24 cellular contexts compared by ENCODE assay signal in genomic region chr15:52329150-52329549, GRCh38. TPM values are rescaled to one million over a fixed set of nuclear protein-coding genes. Genes with fewer than 3 reads are reported as not detected.
DNase-seq lines count a peak whose midpoint lies in the region; ATAC-seq and TF ChIP-seq lines count a peak whose summit lies in the region.
"Had no signal": no experiment of that assay in that cellular context is flagged by ENCODE, and none has a peak within 500 bp of the region (broad histone marks: within the 10 kb centered on the region; RNA-seq: fewer than 3 reads in every experiment).

No MANE protein-coding gene starts in this region.

- no peak overlapping the region for H3K4me3 ChIP-seq in KMS-11 (IDR thresholded peaks at IDR 0.05; ENCODE audit: insufficient read depth, low read depth, low read length)
- H3K4me3 ChIP-seq in lower lobe of right lung: no peak overlapping the region
- H3K4me3 ChIP-seq in upper lobe of left lung: no peak overlapping the region
- H3K4me3 ChIP-seq: A549; BLaER1 treated with 17β-estradiol and CSF1 and Interleukin-3, amounts not matched to agents 10 nM and 100 nM; K562; MG63 had no signal

- ATAC-seq in lower lobe of right lung (peak; percentile 83 to 84), upper lobe of left lung (ENCODE audit: low FRiP score in 2 of 2) (peak; percentile 43 to 91)
- no peak for ATAC-seq in activated CD4-positive, CD25-positive, alpha-beta regulatory T cell treated with anti-CD3 and anti-CD28 coated beads, Interleukin-2, amount 50 U/mL, for 24 hours
- ATAC-seq: A549, K562 had no signal

- H3K9me3 ChIP-seq in lower lobe of right lung (no peaks in the 10 kb centered on the region), upper lobe of left lung (no peaks in the 10 kb centered on the region)
- H3K9me3 ChIP-seq: A549; BLaER1 treated with 17β-estradiol and CSF1 and Interleukin-3, amounts not matched to agents 10 nM and 100 nM; MG63 had no signal

- H4K20me1 ChIP-seq in KMS-11 (ENCODE audit: insufficient read depth): no peaks in the 10 kb centered on the region

- H3K4me1 Mint-ChIP-seq in activated T-helper 2 cell treated with anti-CD3 and anti-CD28 coated beads, Interferon-gamma antibody, Interleukin-2, Interleukin-4, amounts not matched to agents 10 μg/mL and 5 μg/mL and 100 μg/mL, durations not matched to agents 14 hours and 24 hours and 36 hours (ENCODE audit: low read depth): peaks cover 22% of the 10 kb centered on the region

- no peak overlapping the region for H3K4me3 Mint-ChIP-seq in activated T-helper 2 cell treated with anti-CD3 and anti-CD28 coated beads, Interferon-gamma antibody, Interleukin-2, Interleukin-4, amounts not matched to agents 10 μg/mL and 5 μg/mL and 100 μg/mL, durations not matched to agents 14 hours and 24 hours and 36 hours (ENCODE audit: low read depth)
- H3K4me3 Mint-ChIP-seq: CD4-positive, alpha-beta memory T cell had no signal

- H2AFZ ChIP-seq in KMS-11 (ENCODE audit: low read depth): no peak overlapping the region

- peak overlapping the region; percentile 37; the same call in 1 of the 2 replicates for H3K4me2 ChIP-seq in KMS-11
- H3K4me2 ChIP-seq: A549; BLaER1 treated with 17β-estradiol and CSF1 and Interleukin-3, amounts not matched to agents 10 nM and 100 nM had no signal

- TF ChIP-seq POLR2A in upper lobe of left lung (IDR thresholded peaks at IDR 0.05): no peak

- H3K27me3 ChIP-seq in KMS-11 (ENCODE audit: insufficient read depth, low read depth) (no peaks in the 10 kb centered on the region), lower lobe of right lung (ENCODE audit: low read depth) (no peaks in the 10 kb centered on the region), upper lobe of left lung (no peaks in the 10 kb centered on the region)
- H3K27me3 ChIP-seq: BLaER1 treated with 17β-estradiol and CSF1 and Interleukin-3, amounts not matched to agents 10 nM and 100 nM; MG63 had no signal

- peaks cover 34% of the 10 kb centered on the region for H3K36me3 Mint-ChIP-seq in activated T-helper 2 cell treated with anti-CD3 and anti-CD28 coated beads, Interferon-gamma antibody, Interleukin-2, Interleukin-4, amounts not matched to agents 10 μg/mL and 5 μg/mL and 100 μg/mL, durations not matched to agents 14 hours and 24 hours and 36 hours (ENCODE audit: low read depth)

- TF ChIP-seq EP300 in upper lobe of left lung (IDR thresholded peaks at IDR 0.05): peak in 1 of 4 donors; percentile 43

- peaks cover 67% of the 10 kb centered on the region for H3K4me1 ChIP-seq in KMS-11 (ENCODE audit: low read depth, poor library complexity, severe bottlenecking)
- peaks cover 8% of the 10 kb centered on the region for H3K4me1 ChIP-seq in lower lobe of right lung
- H3K4me1 ChIP-seq in upper lobe of left lung: peaks cover 0 to 4% (median 1%) of the 10 kb centered on the region in 4 donors

- no peaks in the 10 kb centered on the region for H3K9me3 Mint-ChIP-seq in activated T-helper 2 cell treated with anti-CD3 and anti-CD28 coated beads, Interferon-gamma antibody, Interleukin-2, Interleukin-4, amounts not matched to agents 10 μg/mL and 5 μg/mL and 100 μg/mL, durations not matched to agents 14 hours and 24 hours and 36 hours
- H3K9me3 Mint-ChIP-seq: CD4-positive, alpha-beta memory T cell had no signal

- H3K36me3 ChIP-seq in KMS-11 (ENCODE audit: insufficient read depth) (no peaks in the 10 kb centered on the region), lower lobe of right lung (peaks cover 29% of the 10 kb centered on the region), upper lobe of left lung (peaks cover 0 to 20% (median 3%) of the 10 kb centered on the region in 4 donors)
- H3K36me3 ChIP-seq: MG63 had no signal

- no peaks in the 10 kb centered on the region for H3K79me2 ChIP-seq in KMS-11 (ENCODE audit: insufficient read depth, low read depth)

- H3K9ac ChIP-seq in KMS-11: no peak overlapping the region
- H3K9ac ChIP-seq: BLaER1 treated with 17β-estradiol and CSF1 and Interleukin-3, amounts not matched to agents 10 nM and 100 nM had no signal

- 71 to 75% methylated on average over 2 of the region's 2 CpGs for WGBS in upper lobe of left lung, 2 donors

- peak overlapping the region; percentile 31 for H3K27ac Mint-ChIP-seq in activated T-helper 2 cell treated with anti-CD3 and anti-CD28 coated beads, Interferon-gamma antibody, Interleukin-2, Interleukin-4, amounts not matched to agents 10 μg/mL and 5 μg/mL and 100 μg/mL, durations not matched to agents 14 hours and 24 hours and 36 hours

- H3K27ac ChIP-seq in KMS-11 (peak overlapping the region; percentile 36), lower lobe of right lung (peak overlapping the region; percentile 66), upper lobe of left lung (peak overlapping the region; percentile 53 to 74 (median 64))
- H3K27ac ChIP-seq: A549; BLaER1 treated with 17β-estradiol and CSF1 and Interleukin-3, amounts not matched to agents 10 nM and 100 nM; RWPE1 had no signal

- DNase-seq in activated T-helper 2 cell treated with anti-CD3 and anti-CD28 coated beads, Interferon-gamma antibody, Interleukin-2, Interleukin-4, amounts not matched to agents 10 μg/mL and 5 μg/mL and 100 μg/mL, durations not matched to agents 14 hours and 24 hours and 36 hours (ENCODE audit: low spot score): no peak
- DNase-seq in lower lobe of right lung (no peak), upper lobe of left lung (peak in 1 of 2 donors; percentile 59), NCI-H146 (lab: John Stamatoyannopoulos, UW) (no peak), NCI-H2227 (lab: John Stamatoyannopoulos, UW; ENCODE audit: unreplicated experiment) (no peak)
- DNase-seq: AML-193; CD4-positive, alpha-beta memory T cell; COR-L47; DMS53; MG63; NCI-H1417; NCI-H1694 treated with DMSO at 0.1 percent for 48 hours; NCI-H2081; NCI-H226; NCI-H510A; NCI-H69; SHP77 treated with DMSO at 0.1 percent for 48 hours had no signal

- intact Hi-C loops in activated T-helper 2 cell treated with anti-CD3 and anti-CD28 coated beads, Interferon-gamma antibody, Interleukin-2, Interleukin-4, amounts not matched to agents 10 μg/mL and 5 μg/mL and 100 μg/mL, durations not matched to agents 14 hours and 24 hours and 36 hours (cut with micrococcal nuclease): no loop called here
- intact Hi-C loops in lower lobe of right lung (cut with DNase I): no loop called here

- no peak for TF ChIP-seq CTCF in KMS-11 (conservative IDR thresholded peaks at IDR 0.05; ENCODE audit: low read depth, low read length)
- TF ChIP-seq CTCF in lower lobe of right lung (IDR thresholded peaks at IDR 0.05): no peak
- TF ChIP-seq CTCF in upper lobe of left lung (IDR thresholded peaks at IDR 0.05): peak in 3 of 6 experiments; percentile 25 to 51 (median 26)

- H3K27me3 Mint-ChIP-seq in activated T-helper 2 cell treated with anti-CD3 and anti-CD28 coated beads, Interferon-gamma antibody, Interleukin-2, Interleukin-4, amounts not matched to agents 10 μg/mL and 5 μg/mL and 100 μg/mL, durations not matched to agents 14 hours and 24 hours and 36 hours (ENCODE audit: low read depth): no peaks in the 10 kb centered on the region
- H3K27me3 Mint-ChIP-seq: CD4-positive, alpha-beta memory T cell had no signal

RNA-seq across cellular contexts. Expression of gene MYO5C, which starts 33.5 kb away (rescaled TPM):
- total RNA-seq in activated T-helper 2 cell treated with anti-CD3 and anti-CD28 coated beads, Interferon-gamma antibody, Interleukin-2, Interleukin-4, amounts not matched to agents 10 μg/mL and 5 μg/mL and 100 μg/mL, durations not matched to agents 14 hours and 24 hours and 36 hours: 0.32 and 0.64 TPM in 2 replicates
- total RNA-seq in lower lobe of right lung (74.7 TPM), upper lobe of left lung (100 to 1,000 TPM in 2 of 6 donors, 10 to 100 TPM in 4; 59.9 to 128 (median 84.5) TPM)
- total RNA-seq: HT1080 had no signal

Comparison
In these comparisons a context has a peak if more than half of its experiments do, and no peak if none do; other contexts are left out.
1. ATAC-seq: peak in lower lobe of right lung (2 of 2) and upper lobe of left lung (2 of 2); none in activated CD4-positive, CD25-positive, alpha-beta regulatory T cell treated with anti-CD3 and anti-CD28 coated beads, Interleukin-2, amount 50 U/mL, for 24 hours (0 of 2).
2. RNA of gene MYO5C, which starts 33.5 kb away (total RNA-seq): 59.9 to 128 TPM in upper lobe of left lung and 74.7 TPM in lower lobe of right lung (single experiment); 0.32 to 0.64 TPM in activated T-helper 2 cell treated with anti-CD3 and anti-CD28 coated beads, Interferon-gamma antibody, Interleukin-2, Interleukin-4, amounts not matched to agents 10 μg/mL and 5 μg/mL and 100 μg/mL, durations not matched to agents 14 hours and 24 hours and 36 hours; every median in the first group is over 10 times any median in the second.
3. Peak in every context shown above with its lines, with median percentiles within 50 percentile points of each other: H3K27ac ChIP-seq.